Comparison of ENCODE assay signal across 17 cellular contexts in the genomic region with DNA sequence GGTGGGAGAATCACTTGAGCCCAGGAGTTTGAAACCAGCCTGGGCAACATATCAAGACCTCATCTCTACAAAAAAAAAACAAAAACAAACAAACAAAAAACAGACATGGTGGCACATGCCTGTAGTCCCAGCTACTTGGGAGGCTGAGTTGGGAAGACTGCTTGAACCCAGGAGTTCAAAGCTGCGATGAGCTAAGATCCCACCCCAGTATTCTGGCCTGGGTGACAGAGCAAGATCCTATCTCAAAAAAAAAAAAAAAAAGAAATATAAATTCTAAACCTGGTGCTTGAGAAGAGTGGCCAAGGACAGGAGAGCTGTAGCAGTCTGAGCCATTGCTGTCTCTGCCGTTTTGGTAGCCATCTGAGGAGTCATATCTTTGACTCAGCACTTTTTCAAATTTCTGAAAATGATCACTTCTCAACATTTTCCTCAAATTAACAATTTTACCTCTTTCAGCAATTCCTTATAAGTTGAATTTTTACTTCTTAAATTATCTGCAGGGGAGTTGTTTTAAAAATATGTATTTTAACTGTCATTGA. TPM values are rescaled to one million over a fixed set of nuclear protein-coding genes. Genes with fewer than 3 reads are reported as not detected.
A peak's percentile ranks its signal among the peaks of the same experiment; 100 is the strongest.
DNase-seq lines count a peak whose midpoint lies in the region; ATAC-seq and TF ChIP-seq lines count a peak whose summit lies in the region.
"Had no signal": no experiment of that assay in that cellular context is flagged by ENCODE, and none has a peak within 500 bp of the region (broad histone marks: within the 10 kb centered on the region; RNA-seq: fewer than 3 reads in every experiment).

No MANE protein-coding gene starts in this region.

- H3K4me2 ChIP-seq in KMS-11, result peak overlapping the region; percentile 22; the same call in 1 of the 2 replicates

- H3K36me3 ChIP-seq in KMS-11 (ENCODE audit: insufficient read depth), result no peaks in the 10 kb centered on the region
- no peaks in the 10 kb centered on the region for H3K36me3 ChIP-seq in brain microvascular endothelial cell (replicated peaks)
- H3K36me3 ChIP-seq: breast epithelium, left lung, spleen had no signal

- no peak overlapping the region for H2AFZ ChIP-seq in KMS-11 (ENCODE audit: low read depth)

- no peak overlapping the region for H3K9ac ChIP-seq in KMS-11

- H3K27ac ChIP-seq in KMS-11 (peak overlapping the region; percentile 13; the same call in 1 of the 2 replicates), brain microvascular endothelial cell (no peak overlapping the region)
- H3K27ac ChIP-seq: breast epithelium, left lung, spleen had no signal

- H3K4me3 Mint-ChIP-seq in T-helper 1 cell treated with Interleukin-12 subunit alpha and Interleukin-12 subunit beta and Interleukin-4 antibody, amounts not matched to agents 30 μg/mL and 1 μg/mL, for 36 hours, result no peak overlapping the region
- peak overlapping the region; percentile 25 for H3K4me3 Mint-ChIP-seq in activated T-helper 17 cell treated with anti-CD3 and anti-CD28 coated beads, Interleukin-2, amount 50 U/mL, for 72 hours
- H3K4me3 Mint-ChIP-seq in naive B cell, result peak overlapping the region in 1 of 8 donors; percentile 47

- peak overlapping the region; percentile 7 for H3K27ac Mint-ChIP-seq in T-helper 1 cell treated with Interleukin-12 subunit alpha and Interleukin-12 subunit beta and Interleukin-4 antibody, amounts not matched to agents 30 μg/mL and 1 μg/mL, for 36 hours
- H3K27ac Mint-ChIP-seq in activated T-helper 17 cell treated with anti-CD3 and anti-CD28 coated beads, Interleukin-2, amount 50 U/mL, for 72 hours, result peak overlapping the region; percentile 29
- H3K27ac Mint-ChIP-seq in naive B cell, result peak overlapping the region in 4 of 6 donors; percentile 4 to 69 (median 42)

- peaks cover 2% of the 10 kb centered on the region for H3K36me3 Mint-ChIP-seq in T-helper 1 cell treated with Interleukin-12 subunit alpha and Interleukin-12 subunit beta and Interleukin-4 antibody, amounts not matched to agents 30 μg/mL and 1 μg/mL, for 36 hours (ENCODE audit: low read depth)
- peaks cover 5% of the 10 kb centered on the region for H3K36me3 Mint-ChIP-seq in activated T-helper 17 cell treated with anti-CD3 and anti-CD28 coated beads, Interleukin-2, amount 50 U/mL, for 72 hours (ENCODE audit: low read depth)
- no peaks in the 10 kb centered on the region for H3K36me3 Mint-ChIP-seq in naive B cell

- H3K27me3 ChIP-seq in KMS-11 (ENCODE audit: insufficient read depth, low read depth) (no peaks in the 10 kb centered on the region), brain microvascular endothelial cell (replicated peaks) (no peaks in the 10 kb centered on the region)
- H3K27me3 ChIP-seq: breast epithelium, left lung, spleen had no signal

- H3K4me1 Mint-ChIP-seq in T-helper 1 cell treated with Interleukin-12 subunit alpha and Interleukin-12 subunit beta and Interleukin-4 antibody, amounts not matched to agents 30 μg/mL and 1 μg/mL, for 36 hours (ENCODE audit: low read depth), result peaks cover 42% of the 10 kb centered on the region
- peaks cover 28% of the 10 kb centered on the region for H3K4me1 Mint-ChIP-seq in activated T-helper 17 cell treated with anti-CD3 and anti-CD28 coated beads, Interleukin-2, amount 50 U/mL, for 72 hours
- peaks cover 29 to 42% (median 30%) of the 10 kb centered on the region in 3 donors for H3K4me1 Mint-ChIP-seq in naive B cell

- H4K20me1 ChIP-seq in KMS-11 (ENCODE audit: insufficient read depth), result no peaks in the 10 kb centered on the region

- in situ Hi-C loops in brain microvascular endothelial cell (cut with HindIII; ENCODE audit: low pct_ligation_motif_present, low sequenced_read_pairs), result no loop called here

- ATAC-seq in activated T-helper 17 cell treated with anti-CD3 and anti-CD28 coated beads, Interleukin-2, amount 50 U/mL, for 72 hours (replicated peaks), result no peak
- ATAC-seq in naive B cell (ENCODE audit: low read depth in 2 of 2) (no peak), HG03108 (IDR thresholded peaks at IDR 0.05; ENCODE audit: unreplicated experiment) (no peak), HG03175 (IDR thresholded peaks at IDR 0.05; ENCODE audit: unreplicated experiment) (no peak)
- ATAC-seq: left lung, mucosa of descending colon had no signal

- DNase-seq in T-helper 1 cell (no peak), naive B cell (no peak), brain microvascular endothelial cell (no peak)
- DNase-seq: 8988T; activated CD4-positive, CD25-positive, alpha-beta regulatory T cell; cortex of kidney; left lung; mucosa of descending colon; NCI-H1694; NCI-H774; spleen had no signal

- no peaks in the 10 kb centered on the region for H3K27me3 Mint-ChIP-seq in T-helper 1 cell treated with Interleukin-12 subunit alpha and Interleukin-12 subunit beta and Interleukin-4 antibody, amounts not matched to agents 30 μg/mL and 1 μg/mL, for 36 hours (ENCODE audit: low read depth)
- H3K27me3 Mint-ChIP-seq in activated T-helper 17 cell treated with anti-CD3 and anti-CD28 coated beads, Interleukin-2, amount 50 U/mL, for 72 hours, result no peaks in the 10 kb centered on the region
- H3K27me3 Mint-ChIP-seq in naive B cell, result no peaks in the 10 kb centered on the region

- H3K79me2 ChIP-seq in KMS-11 (ENCODE audit: insufficient read depth, low read depth), result peaks cover 21% of the 10 kb centered on the region

- peaks cover 57% of the 10 kb centered on the region for H3K4me1 ChIP-seq in KMS-11 (ENCODE audit: low read depth, poor library complexity, severe bottlenecking)
- H3K4me1 ChIP-seq: breast epithelium had no signal

- TF ChIP-seq CTCF in KMS-11 (conservative IDR thresholded peaks at IDR 0.05; ENCODE audit: low read depth, low read length) (no peak), brain microvascular endothelial cell (IDR thresholded peaks at IDR 0.05; ENCODE audit: low read depth, low read length, missing control alignments) (no peak)

- H3K4me3 ChIP-seq in KMS-11 (IDR thresholded peaks at IDR 0.05; ENCODE audit: insufficient read depth, low read depth, low read length) (no peak overlapping the region), brain microvascular endothelial cell (ENCODE audit: low read depth, low read length) (no peak overlapping the region)
- H3K4me3 ChIP-seq: breast epithelium, left lung, mucosa of descending colon, spleen had no signal

- no peaks in the 10 kb centered on the region for H3K9me3 Mint-ChIP-seq in T-helper 1 cell treated with Interleukin-12 subunit alpha and Interleukin-12 subunit beta and Interleukin-4 antibody, amounts not matched to agents 30 μg/mL and 1 μg/mL, for 36 hours
- H3K9me3 Mint-ChIP-seq in activated T-helper 17 cell treated with anti-CD3 and anti-CD28 coated beads, Interleukin-2, amount 50 U/mL, for 72 hours, result no peaks in the 10 kb centered on the region
- H3K9me3 Mint-ChIP-seq in naive B cell, result no peaks in the 10 kb centered on the region

RNA-seq across cellular contexts. Expression of gene DENND4A, which starts 3.6 kb away (rescaled TPM):
- total RNA-seq in activated T-helper 17 cell treated with anti-CD3 and anti-CD28 coated beads, Interleukin-2, amount 50 U/mL, for 72 hours, result 10 to 100 TPM; 48.2 to 61.2 TPM
- polyA plus RNA-seq in naive B cell (ENCODE audit: low read depth in 6 of 6), result 10 to 100 TPM; 18.3 to 38.9 (median 26.8) TPM
